In the genomic region with DNA sequence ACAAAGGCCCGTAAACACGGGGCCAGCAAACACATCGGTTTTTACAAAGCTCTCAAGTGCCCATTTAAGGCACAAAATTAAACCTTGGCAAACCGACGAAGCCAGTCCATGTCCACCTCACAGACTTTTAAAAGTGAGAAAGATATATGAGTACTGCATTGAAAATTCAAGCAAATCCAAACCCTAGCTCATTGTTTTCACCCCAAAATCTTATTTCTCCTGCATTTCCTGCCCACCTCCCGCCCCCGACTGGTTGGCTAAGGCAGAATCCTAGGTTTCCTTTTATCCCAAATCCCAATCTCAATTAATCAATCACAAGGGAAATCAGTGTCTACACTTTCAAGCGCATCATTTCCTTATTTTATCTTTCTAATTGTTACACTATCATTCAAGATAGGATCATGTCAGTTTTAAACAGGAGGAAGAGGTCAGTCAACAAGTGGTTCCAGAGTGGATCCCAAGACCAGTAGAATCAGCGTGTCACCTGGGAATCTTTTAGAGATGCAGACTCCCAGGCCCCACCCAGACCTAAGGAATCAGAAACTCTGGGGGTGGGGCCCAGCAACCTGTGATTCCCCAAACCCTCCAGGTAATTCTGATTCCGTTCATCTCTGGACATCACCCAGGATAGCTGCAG, we compare ENCODE assay signal across 13 cellular contexts. TPM values are rescaled to one million over a fixed set of nuclear protein-coding genes. Genes with fewer than 3 reads are reported as not detected.
DNase-seq lines count a peak whose midpoint lies in the region; ATAC-seq and TF ChIP-seq lines count a peak whose summit lies in the region.
"Had no signal": no experiment of that assay in that cellular context is flagged by ENCODE, and none has a peak within 500 bp of the region (broad histone marks: within the 10 kb centered on the region; RNA-seq: fewer than 3 reads in every experiment).

No MANE protein-coding gene starts in this region.

- peaks cover 1 to 8% of the 10 kb centered on the region in 2 donors for H3K36me3 Mint-ChIP-seq in activated T-cell treated with anti-CD3 and anti-CD28 coated beads, Interleukin-2, amount 50 U/mL, for 72 hours (ENCODE audit: insufficient read depth in 2 of 2)
- peaks cover 15% of the 10 kb centered on the region for H3K36me3 Mint-ChIP-seq in activated T-helper 1 cell treated with anti-CD3 and anti-CD28 coated beads, Interleukin-12 subunit alpha, Interleukin-12 subunit beta, Interleukin-2, Interleukin-4 antibody, amounts not matched to agents 30 ng/mL and 10 ng/mL and 1 ng/mL, durations not matched to agents 14 hours and 24 hours and 36 hours (ENCODE audit: low read depth)

- H3K4me1 ChIP-seq in iPS-18a (ENCODE audit: control insufficient read depth, low read depth, low read length) (peaks cover 14% of the 10 kb centered on the region), spleen (peaks cover 12 to 34% (median 25%) of the 10 kb centered on the region in 6 donors), upper lobe of right lung (peaks cover 12% of the 10 kb centered on the region)

- H3K27me3 Mint-ChIP-seq in activated T-cell treated with anti-CD3 and anti-CD28 coated beads, Interleukin-2, amount 50 U/mL, for 72 hours (ENCODE audit: low read depth), result peaks cover 71% of the 10 kb centered on the region
- peaks cover 55% of the 10 kb centered on the region for H3K27me3 Mint-ChIP-seq in activated T-helper 1 cell treated with anti-CD3 and anti-CD28 coated beads, Interleukin-12 subunit alpha, Interleukin-12 subunit beta, Interleukin-2, Interleukin-4 antibody, amounts not matched to agents 30 ng/mL and 10 ng/mL and 1 ng/mL, durations not matched to agents 14 hours and 24 hours and 36 hours (ENCODE audit: insufficient read depth)

- H3K27ac ChIP-seq in iPS-18a (ENCODE audit: low read length) (no peak overlapping the region), spleen (no peak overlapping the region), upper lobe of right lung (no peak overlapping the region)
- H3K27ac ChIP-seq: SK-N-MC had no signal

- no peak overlapping the region for H3K27ac Mint-ChIP-seq in activated T-cell treated with anti-CD3 and anti-CD28 coated beads, Interleukin-2, amount 50 U/mL, for 72 hours
- H3K27ac Mint-ChIP-seq in activated T-helper 1 cell treated with anti-CD3 and anti-CD28 coated beads, Interleukin-12 subunit alpha, Interleukin-12 subunit beta, Interleukin-2, Interleukin-4 antibody, amounts not matched to agents 30 ng/mL and 10 ng/mL and 1 ng/mL, durations not matched to agents 14 hours and 24 hours and 36 hours, result peak overlapping the region; percentile 50

- H3K4me3 Mint-ChIP-seq in activated T-cell treated with anti-CD3 and anti-CD28 coated beads, Interleukin-2, amount 50 U/mL, for 72 hours, result peak overlapping the region; percentile 67 to 70
- peak overlapping the region; percentile 70 for H3K4me3 Mint-ChIP-seq in activated T-helper 1 cell treated with anti-CD3 and anti-CD28 coated beads, Interleukin-12 subunit alpha, Interleukin-12 subunit beta, Interleukin-2, Interleukin-4 antibody, amounts not matched to agents 30 ng/mL and 10 ng/mL and 1 ng/mL, durations not matched to agents 14 hours and 24 hours and 36 hours

- intact Hi-C loops in activated T-helper 1 cell treated with anti-CD3 and anti-CD28 coated beads, Interleukin-12 subunit alpha, Interleukin-12 subunit beta, Interleukin-2, Interleukin-4 antibody, amounts not matched to agents 30 ng/mL and 10 ng/mL and 1 ng/mL, durations not matched to agents 14 hours and 24 hours and 36 hours (cut with micrococcal nuclease), result no loop called here
- intact Hi-C loops in spleen (cut with DNase I; ENCODE audit: low total_unique reads), result no loop called here
- intact Hi-C loops in upper lobe of right lung (cut with DNase I), result no loop called here

- H3K4me3 ChIP-seq in iPS-18a (ENCODE audit: low read length), result peak overlapping the region; percentile 60
- H3K4me3 ChIP-seq in spleen, result peak overlapping the region in 2 of 8 donors; percentile 50 to 77
- H3K4me3 ChIP-seq in upper lobe of right lung, result no peak overlapping the region

- peaks cover 0 to 4% of the 10 kb centered on the region in 2 donors for H3K9me3 Mint-ChIP-seq in activated T-cell treated with anti-CD3 and anti-CD28 coated beads, Interleukin-2, amount 50 U/mL, for 72 hours
- H3K9me3 Mint-ChIP-seq in activated T-helper 1 cell treated with anti-CD3 and anti-CD28 coated beads, Interleukin-12 subunit alpha, Interleukin-12 subunit beta, Interleukin-2, Interleukin-4 antibody, amounts not matched to agents 30 ng/mL and 10 ng/mL and 1 ng/mL, durations not matched to agents 14 hours and 24 hours and 36 hours, result no peaks in the 10 kb centered on the region

- H3K9ac ChIP-seq in iPS-18a (ENCODE audit: low read length), result peak overlapping the region; percentile 71

- DNase-seq in activated T-cell treated with anti-CD3 and anti-CD28 coated beads, Interleukin-2, amount 50 U/mL, for 72 hours, result no peak
- no peak for DNase-seq in activated T-cell treated with anti-CD3 and anti-CD28 coated beads, Interleukin-2, amount 50 U/mL, for 48 hours
- no peak for DNase-seq in activated T-helper 1 cell treated with anti-CD3 and anti-CD28 coated beads, Interleukin-12 subunit alpha, Interleukin-12 subunit beta, Interleukin-2, Interleukin-4 antibody, amounts not matched to agents 30 ng/mL and 10 ng/mL and 1 ng/mL, durations not matched to agents 14 hours and 24 hours and 36 hours (ENCODE audit: low spot score)
- DNase-seq in spleen (peak; percentile 6), upper lobe of right lung (no peak), GM19240 (ENCODE audit: insufficient read length, low spot score) (no peak)
- DNase-seq in stimulated activated CD8-positive, alpha-beta memory T cell treated with anti-CD3 and anti-CD28 coated beads, Interleukin-4, amount 100 ng/mL, for 48 hours, result no peak
- DNase-seq: GF-D8, NCI-H1436 had no signal

- no peak for ATAC-seq in activated T-cell treated with anti-CD3 and anti-CD28 coated beads, Interleukin-2, amount 50 U/mL, for 72 hours (replicated peaks in 1 of 2)
- no peak for ATAC-seq in upper lobe of right lung

- H3K9me3 ChIP-seq in iPS-18a (ENCODE audit: control insufficient read depth, low read depth, low read length) (no peaks in the 10 kb centered on the region), spleen (peaks cover 0 to 5% (median 0%) of the 10 kb centered on the region in 8 donors), upper lobe of right lung (no peaks in the 10 kb centered on the region)
- H3K9me3 ChIP-seq: transverse colon had no signal

- H3K4me1 Mint-ChIP-seq in activated T-cell treated with anti-CD3 and anti-CD28 coated beads, Interleukin-2, amount 50 U/mL, for 72 hours (ENCODE audit: low read depth), result peaks cover 20% of the 10 kb centered on the region
- H3K4me1 Mint-ChIP-seq in activated T-helper 1 cell treated with anti-CD3 and anti-CD28 coated beads, Interleukin-12 subunit alpha, Interleukin-12 subunit beta, Interleukin-2, Interleukin-4 antibody, amounts not matched to agents 30 ng/mL and 10 ng/mL and 1 ng/mL, durations not matched to agents 14 hours and 24 hours and 36 hours (ENCODE audit: low read depth), result peaks cover 31% of the 10 kb centered on the region

- 31 to 43% (median 36%) methylated on average over 10 of the region's 10 CpGs for WGBS in spleen, 5 donors

- TF ChIP-seq CTCF in spleen (IDR thresholded peaks at IDR 0.05 in 8 of 11, conservative IDR thresholded peaks at IDR 0.05 in 3 of 11) (no peak), upper lobe of right lung (IDR thresholded peaks at IDR 0.05) (no peak)

- no peak for TF ChIP-seq POLR2A in spleen (IDR thresholded peaks at IDR 0.05)

- H3K27me3 ChIP-seq in iPS-18a (ENCODE audit: control insufficient read depth, insufficient read depth, low read length) (peaks cover 29% of the 10 kb centered on the region), spleen (replicated peaks in 1 of 7) (peaks cover 7 to 93% (median 67%) of the 10 kb centered on the region in 7 donors), upper lobe of right lung (peaks cover 74% of the 10 kb centered on the region)

- H3K36me3 ChIP-seq in iPS-18a (ENCODE audit: control insufficient read depth, low read depth, low read length), result no peaks in the 10 kb centered on the region
- H3K36me3 ChIP-seq in spleen, result no peaks in the 10 kb centered on the region
- H3K36me3 ChIP-seq in upper lobe of right lung, result no peaks in the 10 kb centered on the region
- H3K36me3 ChIP-seq: transverse colon had no signal

RNA-seq across cellular contexts. Expression of gene GNG4, which starts 1.7 kb away (rescaled TPM):
- 10 to 100 TPM; 13.9 to 20.4 TPM for total RNA-seq in activated T-cell treated with anti-CD3 and anti-CD28 coated beads, Interleukin-2, amount 50 U/mL, for 72 hours
- total RNA-seq in activated T-helper 1 cell treated with anti-CD3 and anti-CD28 coated beads, Interleukin-12 subunit alpha, Interleukin-12 subunit beta, Interleukin-2, Interleukin-4 antibody, amounts not matched to agents 30 ng/mL and 10 ng/mL and 1 ng/mL, durations not matched to agents 14 hours and 24 hours and 36 hours, result 103 and 109 TPM in 2 replicates
- under 1 TPM in 1 of 7 donors, not detected in 6; 0.17 TPM for total RNA-seq in spleen
- under 1 TPM; 0.13 to 0.65 (median 0.19) TPM for polyA plus RNA-seq in spleen
- total RNA-seq in upper lobe of right lung, result not detected
- total RNA-seq: pulmonary artery endothelial cell had no signal

Comparison
In these comparisons a context has a peak if more than half of its experiments do, and no peak if none do; other contexts are left out.
1. RNA of gene GNG4, which starts 1.7 kb away (total RNA-seq): 103 to 109 TPM in activated T-helper 1 cell treated with anti-CD3 and anti-CD28 coated beads, Interleukin-12 subunit alpha, Interleukin-12 subunit beta, Interleukin-2, Interleukin-4 antibody, amounts not matched to agents 30 ng/mL and 10 ng/mL and 1 ng/mL, durations not matched to agents 14 hours and 24 hours and 36 hours and 13.9 to 20.4 TPM in activated T-cell treated with anti-CD3 and anti-CD28 coated beads, Interleukin-2, amount 50 U/mL, for 72 hours; 0.17 TPM in spleen and not detected in upper lobe of right lung (single experiment); every median in the first group is over 10 times any median in the second.